Comparison of ENCODE assay signal across 1 cellular context in the genomic region with DNA sequence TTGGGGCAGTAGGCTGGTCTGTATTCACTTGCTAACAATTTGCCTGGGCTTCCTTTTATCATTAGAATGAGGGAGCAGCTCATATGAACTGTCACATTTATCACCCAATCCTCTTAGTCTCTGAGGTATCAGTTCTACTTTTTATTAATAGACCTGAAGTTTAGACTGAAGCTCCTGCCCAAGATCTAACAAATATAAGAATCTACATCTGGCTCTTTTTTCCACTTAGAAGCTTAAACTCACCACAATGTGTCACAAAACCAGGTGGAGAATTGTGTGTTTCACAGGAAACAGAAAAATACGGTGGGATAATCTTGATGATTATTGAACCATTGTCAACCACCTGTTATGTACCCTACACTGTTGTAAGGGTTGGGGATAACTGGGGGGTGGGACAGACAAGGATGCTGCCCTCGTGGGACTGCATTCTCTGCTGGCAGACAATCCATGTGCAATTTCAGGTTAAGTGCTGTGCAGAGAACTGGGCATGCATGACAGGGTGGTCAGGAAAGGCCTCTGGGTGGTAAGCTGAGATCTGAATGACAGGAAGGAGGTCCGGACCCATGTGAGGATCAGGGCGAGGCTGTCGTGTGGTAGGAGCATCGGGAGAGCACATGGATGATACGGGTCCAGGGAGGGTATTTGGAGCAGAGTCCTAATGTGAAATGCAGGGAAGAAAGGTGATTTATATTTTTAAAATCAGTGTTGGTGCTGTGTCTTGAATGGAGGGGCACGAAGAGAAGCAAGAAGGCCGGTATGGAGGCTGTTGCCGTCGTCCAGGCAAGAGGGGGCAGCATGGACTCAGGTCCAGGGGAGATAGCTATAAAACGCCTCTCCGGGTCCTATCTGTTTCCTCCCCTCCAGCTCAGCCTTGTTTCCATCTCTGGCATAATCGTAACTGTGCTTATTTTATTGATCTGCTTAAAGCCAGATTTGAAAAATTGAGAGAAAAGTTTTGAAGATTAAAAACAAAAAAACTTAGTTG.
TF ChIP-seq lines count a peak whose summit lies in the region.

No MANE protein-coding gene starts in this region.

TF ChIP-seq in endothelial cell of umbilical vein, 7 proteins besides CTCF, POLR2A, EP300 and RAD21:
- TF ChIP-seq, protein P1, sequence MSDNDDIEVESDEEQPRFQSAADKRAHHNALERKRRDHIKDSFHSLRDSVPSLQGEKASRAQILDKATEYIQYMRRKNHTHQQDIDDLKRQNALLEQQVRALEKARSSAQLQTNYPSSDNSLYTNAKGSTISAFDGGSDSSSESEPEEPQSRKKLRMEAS (IDR thresholded peaks at IDR 0.05; ENCODE audit: insufficient read depth, insufficient read length), result peak; percentile 52
- TF ChIP-seq POLR2AphosphoS5 (IDR thresholded peaks at IDR 0.05; ENCODE audit: insufficient read depth, low read depth, low read length) (peak; percentile 61), GATA2 (IDR thresholded peaks at IDR 0.05; ENCODE audit: insufficient read depth, insufficient read length, low read depth, low read length) (no peak)
TF ChIP-seq in endothelial cell of umbilical vein: peak in this region for 2.
